In the genomic region with DNA sequence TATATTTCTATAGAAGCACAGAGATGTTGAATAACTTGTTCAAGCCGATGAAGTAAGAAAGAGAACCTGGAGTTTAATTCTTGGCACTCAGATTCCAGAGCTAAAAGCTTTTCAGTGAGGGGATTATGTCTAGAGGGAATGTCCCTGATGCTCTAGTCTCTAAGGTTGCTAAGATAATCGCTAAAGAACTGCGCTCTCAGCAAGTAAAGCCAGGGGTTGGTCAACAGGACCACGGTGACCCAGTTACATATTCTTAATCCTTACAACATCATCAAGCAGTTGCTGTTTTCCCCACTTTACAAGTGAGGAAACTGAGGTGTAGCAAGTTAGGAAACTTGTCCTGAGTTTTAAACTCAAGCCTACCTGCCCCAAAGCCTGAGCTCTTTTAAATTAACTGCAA, we compare ENCODE assay signal across 18 cellular contexts.
"Had no signal": no experiment of that assay in that cellular context is flagged by ENCODE, and none has a peak within 500 bp of the region (broad histone marks: within the 10 kb centered on the region; RNA-seq: fewer than 3 reads in every experiment).

No MANE protein-coding gene starts in this region.

- H3K4me2 ChIP-seq: hepatocyte had no signal

- H3K4me3 ChIP-seq: body of pancreas, colonic mucosa, esophagus muscularis mucosa, hepatocyte, pancreas, thoracic aorta had no signal

- FAIRE-seq: keratinocyte, pancreas, urothelium cell line had no signal

- H3K27ac ChIP-seq: body of pancreas, colonic mucosa, esophagus muscularis mucosa, hepatocyte, pancreas, thoracic aorta had no signal

- ATAC-seq: activated CD8-positive, alpha-beta T cell treated with anti-CD3 and anti-CD28 coated beads, Interleukin-2, amount 10 ng/mL, durations not matched to agents 7 days and 5 days; activated naive CD4-positive, alpha-beta T cell treated with anti-CD3 and anti-CD28 coated beads, Interleukin-2, amount 50 U/mL, for 72 hours; activated T-cell treated with anti-CD3 and anti-CD28 coated beads, Interleukin-2, amount 50 U/mL, for 72 hours; body of pancreas; left lobe of liver; stimulated activated naive CD8-positive, alpha-beta T cell treated with anti-CD3 and anti-CD28 coated beads, Interleukin-15, amount 100 ng/mL, for 72 hours had no signal

- H2AFZ ChIP-seq: hepatocyte had no signal

- H3K36me3 ChIP-seq: colonic mucosa, esophagus muscularis mucosa, pancreas, thoracic aorta had no signal

- H3K4me1 ChIP-seq: body of pancreas, colonic mucosa, pancreas had no signal

- H3K79me2 ChIP-seq: hepatocyte had no signal

- H3K27me3 ChIP-seq: body of pancreas, colonic mucosa, hepatocyte, pancreas had no signal

- DNase-seq: activated CD4-positive, alpha-beta T cell treated with anti-CD3 and anti-CD28 coated beads for 36 hours; activated CD8-positive, alpha-beta memory T cell treated with anti-CD3 and anti-CD28 coated beads, Interleukin-2, amount 50 U/mL, for 4 hours; activated CD8-positive, alpha-beta T cell treated with anti-CD3 and anti-CD28 coated beads, Interleukin-2, amount 10 ng/mL, durations not matched to agents 7 days and 5 days; activated gamma-delta T cell; activated T-cell treated with anti-CD3 and anti-CD28 coated beads, Interleukin-2, amount 50 U/mL, for 72 hours; amniotic stem cell; body of pancreas; central memory CD4-positive, alpha-beta T cell; colonic mucosa; pancreas; stimulated activated naive CD8-positive, alpha-beta T cell treated with anti-CD3 and anti-CD28 coated beads, Interleukin-15, amount 100 ng/mL, for 72 hours had no signal

- H3K9me3 ChIP-seq: body of pancreas, colonic mucosa, esophagus muscularis mucosa, pancreas, thoracic aorta had no signal
